ENCODE assay signal across 1 cellular context in genomic region chr6:30759575-30760239, GRCh38.
TF ChIP-seq lines count a peak whose summit lies in the region.

No MANE protein-coding gene starts in this region.

TF ChIP-seq in HepG2, 621 proteins besides CTCF, POLR2A, EP300 and RAD21 (continues in another document):
- TF ChIP-seq ZNF318 (CRISPR knock-in tag; IDR thresholded peaks at IDR 0.05): peak; percentile 48; the same call in 1 of the 2 replicates
- 0 out of 2 replicates have a peak, but pooled peaks have one; percentile 63 for TF ChIP-seq ZNF605 (CRISPR knock-in tag; IDR thresholded peaks at IDR 0.05)
- no peak for TF ChIP-seq RFXAP (CRISPR knock-in tag; IDR thresholded peaks at IDR 0.05; ENCODE audit: borderline replicate concordance)
- TF ChIP-seq CAMTA2 (CRISPR knock-in tag; IDR thresholded peaks at IDR 0.05; ENCODE audit: borderline replicate concordance): no peak
- TF ChIP-seq PRDM10 (CRISPR knock-in tag; IDR thresholded peaks at IDR 0.05; ENCODE audit: low read depth): peak; percentile 96
- TF ChIP-seq LCORL (IDR thresholded peaks at IDR 0.05): no peak
- peak; percentile 51; the same call in 1 of the 2 replicates for TF ChIP-seq LCORL (CRISPR knock-in tag; IDR thresholded peaks at IDR 0.05)
- 0 out of 2 replicates have a peak, but pooled peaks have one; percentile 45 for TF ChIP-seq HOMEZ (CRISPR knock-in tag; IDR thresholded peaks at IDR 0.05; ENCODE audit: low read depth)
- TF ChIP-seq HNF4G (IDR thresholded peaks at IDR 0.05; ENCODE audit: borderline replicate concordance, low read depth, low read length): 0 out of 2 replicates have a peak, but pooled peaks have one; percentile 25
- TF ChIP-seq HNF4G (CRISPR knock-in tag; IDR thresholded peaks at IDR 0.05; ENCODE audit: borderline replicate concordance, low read depth): no peak
- TF ChIP-seq ZBTB7A (CRISPR knock-in tag; IDR thresholded peaks at IDR 0.05): 0 out of 2 replicates have a peak, but pooled peaks have one; percentile 2
- peak; percentile 65; the same call in 1 of the 2 replicates for TF ChIP-seq ZNF501 (CRISPR knock-in tag; IDR thresholded peaks at IDR 0.05)
- TF ChIP-seq SMC3 (IDR thresholded peaks at IDR 0.05; ENCODE audit: low read length): peak; percentile 27; the same call in 1 of the 2 replicates
- TF ChIP-seq ISL2 (CRISPR knock-in tag; IDR thresholded peaks at IDR 0.05): no peak
- no peak for TF ChIP-seq HNRNPH1 (optimal IDR thresholded peaks at IDR 0.05; ENCODE audit: low read depth, low read length)
- TF ChIP-seq ZFP62 (CRISPR knock-in tag; IDR thresholded peaks at IDR 0.05): no peak
- TF ChIP-seq HDAC2 (CRISPR knock-in tag; IDR thresholded peaks at IDR 0.05): 0 out of 2 replicates have a peak, but pooled peaks have one; percentile 43
- TF ChIP-seq ZBTB38 (CRISPR knock-in tag; IDR thresholded peaks at IDR 0.05): peak; percentile 93
- peak; percentile 82 for TF ChIP-seq FOSL2 (CRISPR knock-in tag; IDR thresholded peaks at IDR 0.05)
- no peak for TF ChIP-seq SOX6 (IDR thresholded peaks at IDR 0.05)
- peak; percentile 65 for TF ChIP-seq SOX6 (CRISPR knock-in tag; IDR thresholded peaks at IDR 0.05)
- TF ChIP-seq TEAD3 (CRISPR knock-in tag; optimal IDR thresholded peaks at IDR 0.05; ENCODE audit: borderline replicate concordance): peak; percentile 99
- peak; percentile 7; the same call in 1 of the 2 replicates for TF ChIP-seq ZNF431 (CRISPR knock-in tag; IDR thresholded peaks at IDR 0.05; ENCODE audit: borderline replicate concordance, low read depth)
- TF ChIP-seq FOXA1 (IDR thresholded peaks at IDR 0.05): no peak
- TF ChIP-seq FOXA1 (CRISPR knock-in tag; IDR thresholded peaks at IDR 0.05): peak; percentile 39; the same call in 1 of the 2 replicates
- peak; percentile 63; the same call in 1 of the 2 replicates for TF ChIP-seq ETV5 (CRISPR knock-in tag; IDR thresholded peaks at IDR 0.05; ENCODE audit: borderline replicate concordance)
- TF ChIP-seq ZNF710 (CRISPR knock-in tag; IDR thresholded peaks at IDR 0.05; ENCODE audit: borderline replicate concordance): peak; percentile 58; the same call in 1 of the 2 replicates
- TF ChIP-seq PATZ1 (CRISPR knock-in tag; IDR thresholded peaks at IDR 0.05): 0 out of 2 replicates have a peak, but pooled peaks have one; percentile 29
- TF ChIP-seq ZNF556 (CRISPR knock-in tag; IDR thresholded peaks at IDR 0.05; ENCODE audit: borderline replicate concordance): 0 out of 2 replicates have a peak, but pooled peaks have one; percentile 40
- TF ChIP-seq CEBPG (CRISPR knock-in tag; IDR thresholded peaks at IDR 0.05): peak; percentile 35; the same call in 1 of the 2 replicates
- TF ChIP-seq BHLHE40 (IDR thresholded peaks at IDR 0.05; ENCODE audit: low read length): peak; percentile 42; the same call in 1 of the 2 replicates
- peak; percentile 25; the same call in 1 of the 2 replicates for TF ChIP-seq CREM (IDR thresholded peaks at IDR 0.05)
- no peak for TF ChIP-seq CREM (CRISPR knock-in tag; IDR thresholded peaks at IDR 0.05)
